In genomic region chr20:64030371-64031134, GRCh38 we compare ENCODE assay signal across 13 cellular contexts. TPM values are rescaled to one million over a fixed set of nuclear protein-coding genes. Genes with fewer than 3 reads are reported as not detected.
"Had no signal": no experiment of that assay in that cellular context is flagged by ENCODE, and none has a peak within 500 bp of the region (broad histone marks: within the 10 kb centered on the region; RNA-seq: fewer than 3 reads in every experiment).

No MANE protein-coding gene starts in this region.

- H3K27ac ChIP-seq: esophagus squamous epithelium, heart right ventricle, left lung, pancreas, tibial artery, vagina had no signal

- H3K27ac Mint-ChIP-seq: activated naive CD8-positive, alpha-beta T cell; memory B cell had no signal

- FAIRE-seq: pancreas had no signal

- DNase-seq: activated effector memory CD4-positive, alpha-beta T cell treated with Interleukin-2 at 50 U/mL for 16 hours; activated T-cell treated with anti-CD3 and anti-CD28 coated beads for 4 hours; esophagus squamous epithelium; foreskin fibroblast; heart right ventricle; islet precursor cell; tibial artery had no signal

- H3K27me3 ChIP-seq: esophagus squamous epithelium, heart right ventricle, left lung, pancreas, vagina had no signal

- ATAC-seq: heart right ventricle, left lung had no signal

- H3K27me3 Mint-ChIP-seq: activated naive CD8-positive, alpha-beta T cell; memory B cell had no signal

- H3K4me1 ChIP-seq: left lung, pancreas, tibial artery, vagina had no signal

- H3K4me1 Mint-ChIP-seq: memory B cell, neural crest cell had no signal

- H3K9me3 Mint-ChIP-seq: memory B cell, neural crest cell had no signal

- H3K4me3 Mint-ChIP-seq: activated naive CD8-positive, alpha-beta T cell; memory B cell; neural crest cell had no signal

- H3K9me3 ChIP-seq: esophagus squamous epithelium, heart right ventricle, left lung, pancreas, tibial artery, vagina had no signal

- H3K4me3 ChIP-seq: esophagus squamous epithelium, heart right ventricle, left lung, pancreas, tibial artery, vagina had no signal

RNA-seq across cellular contexts. Expression of gene SOX18, which starts 18.9 kb away (rescaled TPM):
- total RNA-seq: neural crest cell had no signal
